ENCODE assay signal across 15 cellular contexts in genomic region chr15:29410342-29410741, GRCh38.
"Had no signal": no experiment of that assay in that cellular context is flagged by ENCODE, and none has a peak within 500 bp of the region (broad histone marks: within the 10 kb centered on the region; RNA-seq: fewer than 3 reads in every experiment).

No MANE protein-coding gene starts in this region.

- H3K4me1 ChIP-seq: esophagus muscularis mucosa, vagina had no signal

- H3K27me3 ChIP-seq: dorsolateral prefrontal cortex, esophagus muscularis mucosa, vagina had no signal

- ATAC-seq: left colon; stimulated activated naive CD8-positive, alpha-beta T cell treated with anti-CD3 and anti-CD28 coated beads, Interleukin-15, amount 100 ng/mL, for 72 hours had no signal

- H3K36me3 ChIP-seq: esophagus muscularis mucosa, thoracic aorta, vagina had no signal

- H3K4me3 ChIP-seq: dorsolateral prefrontal cortex, esophagus muscularis mucosa, thoracic aorta, vagina had no signal

- DNase-seq: activated CD4-positive, alpha-beta memory T cell treated with anti-CD3 and anti-CD28 coated beads for 36 hours; activated CD4-positive, alpha-beta T cell treated with anti-CD3 and anti-CD28 coated beads for 1 hour; activated gamma-delta T cell; activated T-cell treated with anti-CD3 and anti-CD28 coated beads, Interleukin-2, amount 50 U/mL, for 48 hours; amygdala; cerebellar nuclear complex; dorsolateral prefrontal cortex; glutamatergic neuron; left colon; mammary epithelial cell; stimulated activated CD4-positive, alpha-beta T cell treated with anti-CD3 and anti-CD28 coated beads, Interleukin-2, amount 100 ng/mL, for 48 hours; stimulated activated naive CD8-positive, alpha-beta T cell treated with anti-CD3 and anti-CD28 coated beads, Interleukin-15, amount 100 ng/mL, for 72 hours had no signal

- H3K27ac ChIP-seq: dorsolateral prefrontal cortex, esophagus muscularis mucosa, thoracic aorta, vagina had no signal

- H3K9me3 ChIP-seq: esophagus muscularis mucosa, thoracic aorta, vagina had no signal
